ENCODE assay signal across 12 cellular contexts in genomic region chr10:77702166-77702565, GRCh38.
A peak's percentile ranks its signal among the peaks of the same experiment; 100 is the strongest.
DNase-seq lines count a peak whose midpoint lies in the region; ATAC-seq lines count a peak whose summit lies in the region.
"Had no signal": no experiment of that assay in that cellular context is flagged by ENCODE, and none has a peak within 500 bp of the region (broad histone marks: within the 10 kb centered on the region; RNA-seq: fewer than 3 reads in every experiment).

No MANE protein-coding gene starts in this region.

- DNase-seq in AG08395 (ENCODE audit: low spot score) (peak; percentile 77), T1000 (lab: John Stamatoyannopoulos, UW) (peak; percentile 21), hepatic stellate cell (ENCODE audit: low spot score) (peak; percentile 58), GM19238 (ENCODE audit: insufficient read length, low spot score) (no peak), NCI-H2081 (lab: John Stamatoyannopoulos, UW) (no peak), NCI-H1436 treated with DMSO at 0.1 percent for 48 hours (lab: John Stamatoyannopoulos, UW) (no peak), NOMO-1 (lab: John Stamatoyannopoulos, UW; ENCODE audit: unreplicated experiment in 2 of 2) (no peak)
- DNase-seq: CD4-positive, CD25-positive, alpha-beta regulatory T cell; NCI-H2107; spleen; stomach had no signal

- ATAC-seq in HG02884 (IDR thresholded peaks at IDR 0.05; ENCODE audit: unreplicated experiment): peak; percentile 48

Comparison
In these comparisons a context has a peak if more than half of its experiments do, and no peak if none do; other contexts are left out.
1. DNase-seq: peak in AG08395 (single experiment), T1000 (single experiment) and hepatic stellate cell (single experiment); none in GM19238 (single experiment), NCI-H2081 (0 of 2), NCI-H1436 treated with DMSO at 0.1 percent for 48 hours (single experiment) and NOMO-1 (0 of 2).